Comparison of ENCODE assay signal across 25 cellular contexts in the genomic region with DNA sequence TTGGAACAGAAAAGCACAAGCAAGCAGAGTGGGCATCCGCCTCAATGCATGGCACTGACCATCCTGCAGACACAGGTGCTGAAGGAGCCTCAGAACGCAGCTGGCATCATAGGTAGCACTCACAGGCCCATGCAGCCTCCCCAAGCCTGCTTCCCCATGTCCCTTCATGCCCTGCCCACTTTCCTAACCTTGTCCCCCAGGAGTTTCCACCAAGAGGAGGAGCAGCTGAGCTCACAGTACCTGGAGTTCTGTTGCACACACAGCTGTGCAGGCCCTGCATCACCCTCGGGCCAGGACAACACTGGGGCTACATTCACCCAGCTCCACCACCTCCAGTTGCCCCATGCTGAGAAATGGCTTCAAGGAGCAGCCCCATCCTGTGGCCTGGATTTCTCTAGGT.
"Had no signal": no experiment of that assay in that cellular context is flagged by ENCODE, and none has a peak within 500 bp of the region (broad histone marks: within the 10 kb centered on the region; RNA-seq: fewer than 3 reads in every experiment).

No MANE protein-coding gene starts in this region.

- H3K27me3 ChIP-seq: ovary, tibial nerve, upper lobe of left lung had no signal

- H3K27ac ChIP-seq: coronary artery, esophagus squamous epithelium, heart right ventricle, lower lobe of right lung, ovary, psoas muscle, thoracic aorta, tibial nerve, upper lobe of left lung had no signal

- H3K4me3 ChIP-seq: coronary artery, esophagus squamous epithelium, heart right ventricle, lower lobe of right lung, mucosa of descending colon, ovary, psoas muscle, thoracic aorta, tibial nerve, upper lobe of left lung had no signal

- H3K9me3 ChIP-seq: esophagus squamous epithelium, mucosa of descending colon, ovary, thoracic aorta had no signal

- ATAC-seq: heart right ventricle; left ventricle myocardium superior; mucosa of descending colon; natural killer cell treated with Interleukin-12 subunit alpha and Interleukin-12 subunit beta and Interleukin-15 and Interleukin-18, amount 100 ng/mL, for 72 hours; psoas muscle; right cardiac atrium had no signal

- H3K4me1 ChIP-seq: esophagus squamous epithelium, heart right ventricle, lower lobe of right lung, psoas muscle, tibial nerve had no signal

- DNase-seq: dermis blood vessel endothelial cell; effector memory CD4-positive, alpha-beta T cell; esophagus squamous epithelium; glutamatergic neuron; heart right ventricle; hypothalamus; immature natural killer cell; left ventricle myocardium superior; lower lobe of right lung; mucosa of descending colon; naive B cell; nucleus accumbens; ovary; posterior cingulate gyrus; psoas muscle; right cardiac atrium; small intestine; stimulated activated CD4-positive, alpha-beta T cell treated with anti-CD3 and anti-CD28 coated beads, Interleukin-15, amount 100 ng/mL, for 24 hours; stimulated activated CD4-positive, alpha-beta T cell treated with anti-CD3 and anti-CD28 coated beads, Interleukin-2, amount 100 ng/mL, for 48 hours; stimulated activated naive B cell treated with anti-CD40 and anti-IgM and Interleukin-4, amounts not matched to agents 10 μg/mL and 1 μg/mL and 100 μg/mL, for 72 hours; upper lobe of left lung had no signal

- H3K36me3 ChIP-seq: esophagus squamous epithelium, heart right ventricle, lower lobe of right lung, ovary, thoracic aorta, tibial nerve, upper lobe of left lung had no signal
